In the genomic region with DNA sequence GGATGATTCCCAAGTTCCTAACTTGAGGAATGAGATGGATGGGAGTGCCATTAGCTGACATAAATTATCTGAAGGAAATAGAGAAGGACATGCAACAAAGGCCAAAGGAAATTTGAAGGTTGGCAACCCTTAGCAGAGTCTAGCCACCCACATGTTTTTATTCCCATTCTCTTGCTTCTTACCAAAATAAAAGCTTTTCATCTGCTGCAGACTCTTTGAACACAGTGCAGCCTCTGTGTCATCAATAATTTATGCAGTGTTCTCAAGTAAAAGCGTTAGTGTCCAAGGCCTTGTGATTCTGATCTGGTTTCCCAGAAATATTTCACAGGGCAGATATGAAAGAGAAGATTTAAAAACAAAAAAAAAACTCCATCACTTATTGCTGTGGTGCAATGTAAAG, we compare ENCODE assay signal across 17 cellular contexts.
DNase-seq lines count a peak whose midpoint lies in the region; ATAC-seq and TF ChIP-seq lines count a peak whose summit lies in the region.
"Had no signal": no experiment of that assay in that cellular context is flagged by ENCODE, and none has a peak within 500 bp of the region (broad histone marks: within the 10 kb centered on the region; RNA-seq: fewer than 3 reads in every experiment).

No MANE protein-coding gene starts in this region.

- H3K36me3 Mint-ChIP-seq in mesothelial cell of epicardium (peaks cover 2% of the 10 kb centered on the region), immature natural killer cell (no peaks in the 10 kb centered on the region)
- H3K36me3 Mint-ChIP-seq: CD8-positive, alpha-beta T cell had no signal

- peak overlapping the region; percentile 57 for H3K27ac Mint-ChIP-seq in mesothelial cell of epicardium
- H3K27ac Mint-ChIP-seq in immature natural killer cell: no peak overlapping the region
- H3K27ac Mint-ChIP-seq: CD8-positive, alpha-beta T cell had no signal

- in situ Hi-C loops in SK-MEL-5 (cut with HindIII; ENCODE audit: low pct_unique_long_range_greater_than_20kb, low sequenced_read_pairs): no loop called here

- intact Hi-C loops in sciatic nerve (cut with DNase I): no loop called here

- no peaks in the 10 kb centered on the region for H3K9me3 Mint-ChIP-seq in mesothelial cell of epicardium
- H3K9me3 Mint-ChIP-seq in immature natural killer cell: no peaks in the 10 kb centered on the region
- H3K9me3 Mint-ChIP-seq: CD8-positive, alpha-beta T cell had no signal

- no peak overlapping the region for H3K4me3 ChIP-seq in fibroblast of the aortic adventitia (ENCODE audit: low read depth, low read length)

- H3K4me1 Mint-ChIP-seq in mesothelial cell of epicardium: peaks cover 13% of the 10 kb centered on the region
- H3K4me1 Mint-ChIP-seq in immature natural killer cell: peaks cover 19 to 25% of the 10 kb centered on the region in 2 donors

- TF ChIP-seq CTCF in fibroblast of the aortic adventitia (IDR thresholded peaks at IDR 0.05; ENCODE audit: insufficient read depth, low read length) (no peak), mesothelial cell of epicardium (IDR thresholded peaks at IDR 0.05; ENCODE audit: unreplicated experiment) (no peak)

- H3K27me3 Mint-ChIP-seq in mesothelial cell of epicardium (ENCODE audit: low read depth) (no peaks in the 10 kb centered on the region), immature natural killer cell (ENCODE audit: low read depth in 3 of 3) (peaks cover 0 to 2% (median 0%) of the 10 kb centered on the region in 3 donors)

- DNase-seq in SK-MEL-5 (ENCODE audit: low read depth, low spot score) (peak; percentile 98), fibroblast of the aortic adventitia (ENCODE audit: low read depth) (peak; percentile 43), mesothelial cell of epicardium (ENCODE audit: low spot score in 2 of 2, unreplicated experiment in 2 of 2) (no peak), sciatic nerve (ENCODE audit: low spot score) (no peak), NCI-H226 (no peak), immature natural killer cell (no peak)
- no peak for DNase-seq in activated effector memory CD4-positive, alpha-beta T cell treated with Interleukin-2 at 50 U/mL for 16 hours
- no peak for DNase-seq in activated CD4-positive, alpha-beta T cell treated with anti-CD3 and anti-CD28 coated beads, Interleukin-2, amount 50 U/mL, for 4 hours
- DNase-seq: AML-193; CD8-positive, alpha-beta T cell; GF-D8; KBM-7; NCI-H1092; NCI-H1694 treated with DMSO at 0.1 percent for 48 hours; NCI-H446 treated with DMSO at 0.1 percent for 48 hours; NCI-H82 had no signal

- ATAC-seq in sciatic nerve: peak; percentile 77
- ATAC-seq: CD8-positive, alpha-beta T cell; Right ventricle myocardium inferior had no signal

- H3K4me3 Mint-ChIP-seq in mesothelial cell of epicardium (no peak overlapping the region), immature natural killer cell (no peak overlapping the region)
- H3K4me3 Mint-ChIP-seq: CD8-positive, alpha-beta T cell had no signal

Comparison
In these comparisons a context has a peak if more than half of its experiments do, and no peak if none do; other contexts are left out.
1. DNase-seq: peak in SK-MEL-5 (single experiment) and fibroblast of the aortic adventitia (single experiment); none in mesothelial cell of epicardium (0 of 2), sciatic nerve (single experiment), activated effector memory CD4-positive, alpha-beta T cell treated with Interleukin-2 at 50 U/mL for 16 hours (single experiment), activated CD4-positive, alpha-beta T cell treated with anti-CD3 and anti-CD28 coated beads, Interleukin-2, amount 50 U/mL, for 4 hours (0 of 2), NCI-H226 (single experiment) and immature natural killer cell (0 of 3).